In genomic region chr13:84917252-84917878, GRCh38 we compare ENCODE assay signal across 8 cellular contexts.
DNase-seq lines count a peak whose midpoint lies in the region; ATAC-seq lines count a peak whose summit lies in the region.

No MANE protein-coding gene starts in this region.

- no peaks in the 10 kb centered on the region for H3K36me3 Mint-ChIP-seq in activated T-helper 2 cell treated with anti-CD3 and anti-CD28 coated beads, Interferon-gamma antibody, Interleukin-2, Interleukin-4, amounts not matched to agents 10 μg/mL and 5 μg/mL and 100 μg/mL, durations not matched to agents 14 hours and 24 hours and 36 hours (ENCODE audit: low read depth)

- ATAC-seq in HG02885 (IDR thresholded peaks at IDR 0.05; ENCODE audit: poor library complexity, unreplicated experiment) (peak; percentile 50), HG02852 (IDR thresholded peaks at IDR 0.05; ENCODE audit: unreplicated experiment) (no peak), GM18870 (IDR thresholded peaks at IDR 0.05; ENCODE audit: unreplicated experiment) (no peak)

- no peak overlapping the region for H3K4me3 Mint-ChIP-seq in activated T-helper 2 cell treated with anti-CD3 and anti-CD28 coated beads, Interferon-gamma antibody, Interleukin-2, Interleukin-4, amounts not matched to agents 10 μg/mL and 5 μg/mL and 100 μg/mL, durations not matched to agents 14 hours and 24 hours and 36 hours (ENCODE audit: low read depth)

- DNase-seq in AG08395 (ENCODE audit: low spot score) (peak; percentile 9), SK-N-DZ (ENCODE audit: low spot score) (peak; percentile 36), glomerular visceral epithelial cell (ENCODE audit: extremely low spot score) (peak; percentile 9), activated T-cell treated with anti-CD3 and anti-CD28 coated beads for 4 hours (no peak)
- DNase-seq in activated T-helper 2 cell treated with anti-CD3 and anti-CD28 coated beads, Interferon-gamma antibody, Interleukin-2, Interleukin-4, amounts not matched to agents 10 μg/mL and 5 μg/mL and 100 μg/mL, durations not matched to agents 14 hours and 24 hours and 36 hours (ENCODE audit: low spot score), result no peak

- H3K9me3 Mint-ChIP-seq in activated T-helper 2 cell treated with anti-CD3 and anti-CD28 coated beads, Interferon-gamma antibody, Interleukin-2, Interleukin-4, amounts not matched to agents 10 μg/mL and 5 μg/mL and 100 μg/mL, durations not matched to agents 14 hours and 24 hours and 36 hours, result no peaks in the 10 kb centered on the region

- intact Hi-C loops in activated T-helper 2 cell treated with anti-CD3 and anti-CD28 coated beads, Interferon-gamma antibody, Interleukin-2, Interleukin-4, amounts not matched to agents 10 μg/mL and 5 μg/mL and 100 μg/mL, durations not matched to agents 14 hours and 24 hours and 36 hours (cut with micrococcal nuclease), result loop anchor here (5.0 kb wide), 1 partner anchor 890 kb away; no protein-coding TSS in a partner anchor

- H3K4me1 Mint-ChIP-seq in activated T-helper 2 cell treated with anti-CD3 and anti-CD28 coated beads, Interferon-gamma antibody, Interleukin-2, Interleukin-4, amounts not matched to agents 10 μg/mL and 5 μg/mL and 100 μg/mL, durations not matched to agents 14 hours and 24 hours and 36 hours (ENCODE audit: low read depth), result no peaks in the 10 kb centered on the region

- H3K27ac Mint-ChIP-seq in activated T-helper 2 cell treated with anti-CD3 and anti-CD28 coated beads, Interferon-gamma antibody, Interleukin-2, Interleukin-4, amounts not matched to agents 10 μg/mL and 5 μg/mL and 100 μg/mL, durations not matched to agents 14 hours and 24 hours and 36 hours, result no peak overlapping the region

- H3K27me3 Mint-ChIP-seq in activated T-helper 2 cell treated with anti-CD3 and anti-CD28 coated beads, Interferon-gamma antibody, Interleukin-2, Interleukin-4, amounts not matched to agents 10 μg/mL and 5 μg/mL and 100 μg/mL, durations not matched to agents 14 hours and 24 hours and 36 hours (ENCODE audit: low read depth), result no peaks in the 10 kb centered on the region

Comparison
In these comparisons a context has a peak if more than half of its experiments do, and no peak if none do; other contexts are left out.
1. DNase-seq: peak in AG08395 (single experiment), SK-N-DZ (single experiment) and glomerular visceral epithelial cell (single experiment); none in activated T-cell treated with anti-CD3 and anti-CD28 coated beads for 4 hours (single experiment) and activated T-helper 2 cell treated with anti-CD3 and anti-CD28 coated beads, Interferon-gamma antibody, Interleukin-2, Interleukin-4, amounts not matched to agents 10 μg/mL and 5 μg/mL and 100 μg/mL, durations not matched to agents 14 hours and 24 hours and 36 hours (single experiment).